8 cellular contexts compared by ENCODE assay signal in genomic region chr1:32142446-32143301, GRCh38. TPM values are rescaled to one million over a fixed set of nuclear protein-coding genes. Genes with fewer than 3 reads are reported as not detected.
DNase-seq lines count a peak whose midpoint lies in the region; ATAC-seq and TF ChIP-seq lines count a peak whose summit lies in the region.

No MANE protein-coding gene starts in this region.

- TF ChIP-seq CTCF in right lobe of liver (IDR thresholded peaks at IDR 0.05) = no peak

- H3K36me3 ChIP-seq in ACC112 (ENCODE audit: insufficient read depth, low read length) = no peaks in the 10 kb centered on the region
- no peaks in the 10 kb centered on the region for H3K36me3 ChIP-seq in HUES64 (ENCODE audit: insufficient read depth, low read length)
- H3K36me3 ChIP-seq in right lobe of liver = no peaks in the 10 kb centered on the region

- ATAC-seq in right lobe of liver (peak; percentile 85 to 94 (median 91)), HG03045 (IDR thresholded peaks at IDR 0.05; ENCODE audit: unreplicated experiment) (no peak), HG02623 (IDR thresholded peaks at IDR 0.05; ENCODE audit: unreplicated experiment) (no peak), GM18873 (IDR thresholded peaks at IDR 0.05; ENCODE audit: low FRiP score, unreplicated experiment) (no peak)

- no peak overlapping the region for H2AFZ ChIP-seq in ACC112 (ENCODE audit: low read length, unreplicated experiment)

- peak; percentile 26 for DNase-seq in cerebellum (ENCODE audit: low spot score)
- peak in 2 of 3 donors; percentile 57 to 58 for DNase-seq in right lobe of liver
- DNase-seq in stimulated activated CD4-positive, alpha-beta T cell treated with anti-CD3 and anti-CD28 coated beads, Interleukin-4, amount 100 ng/mL, for 24 hours = no peak

- no peaks in the 10 kb centered on the region for H3K27me3 ChIP-seq in ACC112 (ENCODE audit: insufficient read depth, low read length)
- H3K27me3 ChIP-seq in HUES64 (ENCODE audit: insufficient read depth, low read length) = no peaks in the 10 kb centered on the region
- no peaks in the 10 kb centered on the region for H3K27me3 ChIP-seq in right lobe of liver

- H3K27ac ChIP-seq in ACC112 (ENCODE audit: low read depth, low read length) = peak overlapping the region; percentile 55
- 0 out of 2 replicates have a peak overlapping the region, but pooled peaks have one; percentile 12 for H3K27ac ChIP-seq in HUES64 (ENCODE audit: low read depth, low read length)
- no peak overlapping the region for H3K27ac ChIP-seq in right lobe of liver

- no peak overlapping the region for H3K4me3 ChIP-seq in ACC112 (ENCODE audit: low read depth, low read length)
- H3K4me3 ChIP-seq in HUES64 (ENCODE audit: low read length) = no peak overlapping the region
- H3K4me3 ChIP-seq in right lobe of liver = no peak overlapping the region

- no peak overlapping the region for H3K9ac ChIP-seq in HUES64 (ENCODE audit: low read depth, low read length)

- H3K9me3 ChIP-seq in HUES64 (ENCODE audit: insufficient read depth, low read depth, low read length) (no peaks in the 10 kb centered on the region), right lobe of liver (no peaks in the 10 kb centered on the region)

- 88% methylated on average over 4 of the region's 6 CpGs for WGBS in HUES64
- WGBS in right lobe of liver (ENCODE audit: insufficient coverage, low coverage, low lambda C conversion rate, missing lambda C conversion rate) = 66% methylated on average over 5 of the region's 6 CpGs

- H3K4me1 ChIP-seq in ACC112 (ENCODE audit: control insufficient read depth, insufficient read depth, low read length, unreplicated experiment) (peaks cover 34% of the 10 kb centered on the region), HUES64 (ENCODE audit: insufficient read depth, low read length) (peaks cover 4% of the 10 kb centered on the region; the same call in 1 of the 2 replicates), right lobe of liver (peaks cover 0 to 10% (median 0%) of the 10 kb centered on the region in 4 donors)

- H3K79me2 ChIP-seq in ACC112 (ENCODE audit: control insufficient read depth, insufficient read depth, low read length, unreplicated experiment) = peaks cover 80% of the 10 kb centered on the region

- no peak for TF ChIP-seq POLR2A in right lobe of liver (IDR thresholded peaks at IDR 0.05)

- intact Hi-C loops in right lobe of liver (cut with DNase I) = no loop called here

RNA-seq across cellular contexts. Expression of gene KPNA6, which starts 34.8 kb away (rescaled TPM):
- 29.7 TPM for polyA plus RNA-seq in HUES64 (2013, experiment 1 of 2)
- 29.8 TPM for polyA plus RNA-seq in HUES64 (2013, experiment 2 of 2)
- total RNA-seq in cerebellum (23.9 TPM), right lobe of liver (10 to 100 TPM; 23.4 to 44.6 (median 34.0) TPM)

RNA-seq across cellular contexts. Expression of gene TXLNA, which starts 36.8 kb away (rescaled TPM):
- polyA plus RNA-seq in HUES64 (2013, experiment 1 of 2) = 33.3 TPM
- 30.7 TPM for polyA plus RNA-seq in HUES64 (2013, experiment 2 of 2)
- total RNA-seq in cerebellum (21.4 TPM), right lobe of liver (10 to 100 TPM; 26.0 to 39.6 (median 33.5) TPM)

RNA-seq across cellular contexts. Expression of gene CCDC28B, which starts 57.7 kb away (rescaled TPM):
- polyA plus RNA-seq in HUES64 (2013, experiment 1 of 2) = 17.3 TPM
- polyA plus RNA-seq in HUES64 (2013, experiment 2 of 2) = 21.7 TPM
- 13.4 TPM for total RNA-seq in cerebellum
- total RNA-seq in right lobe of liver = 1 to 10 TPM in 2 of 6 experiments, under 1 TPM in 4; 0.56 to 1.3 (median 0.68) TPM

Comparison
In these comparisons a context has a peak if more than half of its experiments do, and no peak if none do; other contexts are left out.
1. H3K27ac ChIP-seq: peak in ACC112 (single experiment) and HUES64 (single experiment); none in right lobe of liver (0 of 3).
2. ATAC-seq: peak in right lobe of liver (4 of 4); none in HG03045 (single experiment), HG02623 (single experiment) and GM18873 (single experiment).